In the genomic region with DNA sequence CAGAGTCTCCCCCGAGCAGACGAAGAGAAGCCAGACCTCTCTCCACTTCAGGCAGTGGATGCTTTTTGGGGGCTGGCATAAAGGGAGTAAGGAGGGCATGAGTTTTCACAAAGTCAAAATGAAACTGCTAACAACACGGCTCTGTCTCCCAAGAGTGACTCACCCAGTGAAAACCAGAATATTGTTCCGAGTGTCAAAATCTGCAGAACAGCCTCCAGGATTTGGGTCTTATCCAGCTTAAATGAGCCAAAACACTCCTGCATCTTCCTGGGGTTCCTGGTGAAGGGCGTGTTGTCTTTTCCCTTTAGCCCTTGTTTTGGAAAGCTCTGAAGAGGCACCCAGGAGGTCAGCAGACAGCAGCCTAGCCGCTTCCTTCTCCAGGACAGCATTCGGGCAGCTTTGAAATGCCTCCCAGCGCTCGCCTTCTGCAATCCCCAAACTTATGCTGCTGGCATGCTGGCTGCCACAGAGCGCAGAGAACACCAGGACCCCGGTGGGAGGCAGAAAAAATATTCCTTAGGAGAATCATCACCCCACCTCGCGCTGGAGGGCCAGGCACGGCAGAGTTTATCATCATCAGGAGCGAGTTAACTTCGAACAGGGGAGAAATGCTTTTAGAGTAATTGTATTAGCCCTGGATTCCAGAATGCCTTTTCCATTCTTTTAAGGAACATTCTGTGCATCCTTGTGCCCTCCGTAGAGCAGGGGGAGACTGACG, we compare ENCODE assay signal across 8 cellular contexts.
DNase-seq lines count a peak whose midpoint lies in the region; ATAC-seq lines count a peak whose summit lies in the region.

No MANE protein-coding gene starts in this region.

- H3K27me3 Mint-ChIP-seq in activated T-helper 17 cell treated with anti-CD3 and anti-CD28 coated beads, Interleukin-2, amount 50 U/mL, for 72 hours = peaks cover 15% of the 10 kb centered on the region
- H3K27me3 Mint-ChIP-seq in CD4-positive, alpha-beta memory T cell = peaks cover 0 to 3% of the 10 kb centered on the region in 2 donors

- H3K36me3 Mint-ChIP-seq in activated T-helper 17 cell treated with anti-CD3 and anti-CD28 coated beads, Interleukin-2, amount 50 U/mL, for 72 hours (ENCODE audit: low read depth) = no peaks in the 10 kb centered on the region
- H3K36me3 Mint-ChIP-seq in CD4-positive, alpha-beta memory T cell = no peaks in the 10 kb centered on the region

- no peaks in the 10 kb centered on the region for H3K9me3 Mint-ChIP-seq in activated T-helper 17 cell treated with anti-CD3 and anti-CD28 coated beads, Interleukin-2, amount 50 U/mL, for 72 hours
- H3K9me3 Mint-ChIP-seq in CD4-positive, alpha-beta memory T cell = peaks cover 0 to 4% (median 0%) of the 10 kb centered on the region in 8 donors

- no peak overlapping the region for H3K4me3 ChIP-seq in CD4-positive, alpha-beta memory T cell (ENCODE audit: low read length in 2 of 2)

- intact Hi-C loops in left cardiac atrium (cut with DNase I) = loop anchor here (2.0 to 10.0 kb wide), 3 partner anchors 58 to 82 kb away; no protein-coding TSS in a partner anchor
- intact Hi-C loops in CD4-positive, alpha-beta memory T cell (cut with micrococcal nuclease) = no loop called here

- H3K4me1 ChIP-seq in CD4-positive, alpha-beta memory T cell (ENCODE audit: insufficient read depth, low read length) = peaks cover 17% of the 10 kb centered on the region

- CTCF ChIA-PET in CD4-positive, alpha-beta memory T cell (lab: Charles Lee; ENCODE audit: partially characterized antibody) = no interaction called here

- H3K27ac ChIP-seq in CD4-positive, alpha-beta memory T cell (ENCODE audit: low read depth, low read length) = no peak overlapping the region

- H3K4me1 Mint-ChIP-seq in activated T-helper 17 cell treated with anti-CD3 and anti-CD28 coated beads, Interleukin-2, amount 50 U/mL, for 72 hours = peaks cover 26% of the 10 kb centered on the region
- peaks cover 12 to 31% (median 24%) of the 10 kb centered on the region in 4 donors for H3K4me1 Mint-ChIP-seq in CD4-positive, alpha-beta memory T cell

- POLR2A ChIA-PET in CD4-positive, alpha-beta memory T cell (lab: Charles Lee; ENCODE audit: partially characterized antibody) = no interaction called here

- no peak overlapping the region for H3K27ac Mint-ChIP-seq in activated T-helper 17 cell treated with anti-CD3 and anti-CD28 coated beads, Interleukin-2, amount 50 U/mL, for 72 hours
- no peak overlapping the region for H3K27ac Mint-ChIP-seq in CD4-positive, alpha-beta memory T cell

- H3K27me3 ChIP-seq in CD4-positive, alpha-beta memory T cell (ENCODE audit: insufficient read depth, low read length) = no peaks in the 10 kb centered on the region

- DNase-seq in HCEC 1CT (peak; percentile 39), left cardiac atrium (peak; percentile 55), NCI-H1417 (lab: John Stamatoyannopoulos, UW) (no peak)
- DNase-seq in stimulated activated CD8-positive, alpha-beta memory T cell treated with anti-CD3 and anti-CD28 coated beads, Interleukin-4, amount 100 ng/mL, for 48 hours = peak; percentile 34
- no peak for DNase-seq in activated CD4-positive, CD25-positive, alpha-beta regulatory T cell treated with anti-CD3 and anti-CD28 coated beads, Interleukin-2, amount 50 U/mL, for 72 hours
- DNase-seq in effector CD4-positive, alpha-beta T cell = no peak
- no peak for DNase-seq in CD4-positive, alpha-beta memory T cell

- H3K4me3 Mint-ChIP-seq in activated T-helper 17 cell treated with anti-CD3 and anti-CD28 coated beads, Interleukin-2, amount 50 U/mL, for 72 hours = peak overlapping the region; percentile 27
- no peak overlapping the region for H3K4me3 Mint-ChIP-seq in CD4-positive, alpha-beta memory T cell

- H3K9me3 ChIP-seq in CD4-positive, alpha-beta memory T cell (ENCODE audit: control insufficient read depth in 1 of 2, low read length in 2 of 2) = no peaks in the 10 kb centered on the region

- ATAC-seq in activated T-helper 17 cell treated with anti-CD3 and anti-CD28 coated beads, Interleukin-2, amount 50 U/mL, for 72 hours (replicated peaks) = peak; percentile 63
- peak; percentile 6 to 47 for ATAC-seq in left cardiac atrium

- H3K36me3 ChIP-seq in CD4-positive, alpha-beta memory T cell (ENCODE audit: insufficient read depth, low read length) = no peaks in the 10 kb centered on the region

Comparison
In these comparisons a context has a peak if more than half of its experiments do, and no peak if none do; other contexts are left out.
1. DNase-seq: peak in HCEC 1CT (single experiment), left cardiac atrium (single experiment) and stimulated activated CD8-positive, alpha-beta memory T cell treated with anti-CD3 and anti-CD28 coated beads, Interleukin-4, amount 100 ng/mL, for 48 hours (single experiment); none in activated CD4-positive, CD25-positive, alpha-beta regulatory T cell treated with anti-CD3 and anti-CD28 coated beads, Interleukin-2, amount 50 U/mL, for 72 hours (single experiment), effector CD4-positive, alpha-beta T cell (single experiment), CD4-positive, alpha-beta memory T cell (0 of 5) and NCI-H1417 (0 of 3).